In genomic region chr3:53221345-53221744, GRCh38 we compare ENCODE assay signal across 20 cellular contexts. TPM values are rescaled to one million over a fixed set of nuclear protein-coding genes. Genes with fewer than 3 reads are reported as not detected.
DNase-seq lines count a peak whose midpoint lies in the region; ATAC-seq and TF ChIP-seq lines count a peak whose summit lies in the region.
"Had no signal": no experiment of that assay in that cellular context is flagged by ENCODE, and none has a peak within 500 bp of the region (broad histone marks: within the 10 kb centered on the region; RNA-seq: fewer than 3 reads in every experiment).

No MANE protein-coding gene starts in this region.

- H3K27ac Mint-ChIP-seq in CD14-positive monocyte (peak overlapping the region in 6 of 7 donors; percentile 2 to 73 (median 58)), osteocyte (ENCODE audit: unreplicated experiment) (peak overlapping the region; percentile 66)
- H3K27ac Mint-ChIP-seq in effector memory CD8-positive, alpha-beta T cell: peak overlapping the region; percentile 65 to 74

- POLR2A ChIA-PET in HEK293 (lab: Yijun Ruan, JAX): no interaction called here

- CTCF ChIA-PET in HEK293 (lab: Yijun Ruan, JAX): no interaction called here

- intact Hi-C loops in CD14-positive monocyte (cut with micrococcal nuclease): no loop called here

- peaks cover 30 to 44% of the 10 kb centered on the region in 2 donors for H3K36me3 Mint-ChIP-seq in CD14-positive monocyte
- peaks cover 29% of the 10 kb centered on the region for H3K36me3 Mint-ChIP-seq in effector memory CD8-positive, alpha-beta T cell (ENCODE audit: insufficient read depth)
- H3K36me3 Mint-ChIP-seq in osteocyte (ENCODE audit: unreplicated experiment): peaks cover 17% of the 10 kb centered on the region

- H3K27ac ChIP-seq in HEK293 (ENCODE audit: extremely low read depth, low read depth, low read length) (no peak overlapping the region), substantia nigra (ENCODE audit: low read depth, low read length, poor library complexity, severe bottlenecking) (no peak overlapping the region)
- H3K27ac ChIP-seq: KMS-11, SJSA1 had no signal

- H3K4me1 Mint-ChIP-seq in CD14-positive monocyte: peaks cover 18% of the 10 kb centered on the region
- H3K4me1 Mint-ChIP-seq in effector memory CD8-positive, alpha-beta T cell (ENCODE audit: low read depth in 2 of 2): peaks cover 4 to 5% of the 10 kb centered on the region in 2 donors
- H3K4me1 Mint-ChIP-seq in osteocyte (ENCODE audit: unreplicated experiment): peaks cover 6% of the 10 kb centered on the region

- H3K9me3 ChIP-seq in HEK293 (ENCODE audit: control insufficient read depth, insufficient read depth, low read depth, low read length): no peaks in the 10 kb centered on the region
- H3K9me3 ChIP-seq: Caco-2, SJSA1 had no signal

- H3K9me3 Mint-ChIP-seq in CD14-positive monocyte (peaks cover 3 to 15% (median 9%) of the 10 kb centered on the region in 7 donors), osteocyte (ENCODE audit: unreplicated experiment) (no peaks in the 10 kb centered on the region)
- H3K9me3 Mint-ChIP-seq in effector memory CD8-positive, alpha-beta T cell: no peaks in the 10 kb centered on the region
- H3K9me3 Mint-ChIP-seq: CD4-positive, CD25-positive, alpha-beta regulatory T cell; H9 had no signal

- H3K27me3 Mint-ChIP-seq in CD14-positive monocyte (ENCODE audit: low read depth in 3 of 3): no peaks in the 10 kb centered on the region
- H3K27me3 Mint-ChIP-seq in effector memory CD8-positive, alpha-beta T cell: no peaks in the 10 kb centered on the region
- H3K27me3 Mint-ChIP-seq in osteocyte (ENCODE audit: unreplicated experiment): no peaks in the 10 kb centered on the region
- H3K27me3 Mint-ChIP-seq: CD4-positive, CD25-positive, alpha-beta regulatory T cell had no signal

- ATAC-seq in effector memory CD8-positive, alpha-beta T cell (replicated peaks): no peak

- H3K4me1 ChIP-seq in HEK293 (ENCODE audit: control insufficient read depth, insufficient read depth, low read length): no peaks in the 10 kb centered on the region
- H3K4me1 ChIP-seq: Caco-2, SJSA1 had no signal

- no peak overlapping the region for H3K4me3 Mint-ChIP-seq in CD14-positive monocyte
- H3K4me3 Mint-ChIP-seq in effector memory CD8-positive, alpha-beta T cell: no peak overlapping the region
- H3K4me3 Mint-ChIP-seq in osteocyte (ENCODE audit: unreplicated experiment): no peak overlapping the region
- H3K4me3 Mint-ChIP-seq: CD4-positive, CD25-positive, alpha-beta regulatory T cell; H9 had no signal

- DNase-seq in CD14-positive monocyte (ENCODE audit: low spot score) (peak; percentile 1), osteocyte (ENCODE audit: extremely low spot score, unreplicated experiment) (no peak), substantia nigra (lab: John Stamatoyannopoulos, UW) (no peak), DMS53 treated with DMSO at 0.1 percent for 48 hours (lab: John Stamatoyannopoulos, UW; ENCODE audit: unreplicated experiment) (no peak)
- no peak for DNase-seq in effector memory CD8-positive, alpha-beta T cell
- DNase-seq in stimulated activated CD4-positive, alpha-beta T cell treated with anti-CD3 and anti-CD28 coated beads, Interleukin-4, amount 100 ng/mL, for 24 hours: no peak
- DNase-seq: ACHN; AML-193; CD4-positive, CD25-positive, alpha-beta regulatory T cell; DMS53; H9; NCI-H1048; NCI-H1436 treated with DMSO at 0.1 percent for 48 hours; NCI-H2029 treated with DMSO at 0.1 percent for 48 hours; NCI-H510A; NCI-H774 had no signal

- H3K36me3 ChIP-seq in HEK293 (ENCODE audit: control insufficient read depth in 2 of 2, insufficient read depth in 1 of 2, low read length in 2 of 2): peaks cover 0 to 45% of the 10 kb centered on the region in 2 experiments; a peak in 1 of 3 replicates

- H3K4me3 ChIP-seq in HEK293 (ENCODE audit: low read depth, low read length): no peak overlapping the region
- H3K4me3 ChIP-seq: SJSA1 had no signal

- TF ChIP-seq CTCF in CD14-positive monocyte (IDR thresholded peaks at IDR 0.05) (no peak), HEK293 (tag by site-specific recombination; IDR thresholded peaks at IDR 0.05) (no peak), osteocyte (IDR thresholded peaks at IDR 0.05) (no peak)

TF ChIP-seq in HEK293, 187 proteins besides CTCF, POLR2A, EP300 and RAD21:
- TF ChIP-seq ZNF707 (tag by site-specific recombination; IDR thresholded peaks at IDR 0.05): no peak
- TF ChIP-seq ZNF19 (tag by site-specific recombination; IDR thresholded peaks at IDR 0.05; ENCODE audit: low read depth): no peak
- no peak for TF ChIP-seq ZNF792 (tag by site-specific recombination; IDR thresholded peaks at IDR 0.05)
- TF ChIP-seq ZNF121 (tag by site-specific recombination; IDR thresholded peaks at IDR 0.05): peak; percentile 43; the same call in 1 of the 2 replicates
- TF ChIP-seq ZNF416 (tag by site-specific recombination; IDR thresholded peaks at IDR 0.05): no peak
- TF ChIP-seq ZNF184 (tag by site-specific recombination; IDR thresholded peaks at IDR 0.05): no peak
- TF ChIP-seq ZNF704 (tag by site-specific recombination; IDR thresholded peaks at IDR 0.05): no peak

RNA-seq across cellular contexts. Expression of gene TKT, which starts 34.5 kb away (rescaled TPM):
- 100 to 1,000 TPM; 562 to 582 TPM for polyA plus RNA-seq in CD14-positive monocyte
- total RNA-seq in osteocyte: 480 and 494 TPM in 2 replicates
